Comparison of ENCODE assay signal across 10 cellular contexts in genomic region chr10:113059001-113059780, GRCh38.
A peak's percentile ranks its signal among the peaks of the same experiment; 100 is the strongest.
DNase-seq lines count a peak whose midpoint lies in the region; ATAC-seq and TF ChIP-seq lines count a peak whose summit lies in the region.
"Had no signal": no experiment of that assay in that cellular context is flagged by ENCODE, and none has a peak within 500 bp of the region (broad histone marks: within the 10 kb centered on the region; RNA-seq: fewer than 3 reads in every experiment).

No MANE protein-coding gene starts in this region.

- H3K9me3 ChIP-seq in ascending aorta (no peaks in the 10 kb centered on the region), Karpas-422 (ENCODE audit: low read length) (no peaks in the 10 kb centered on the region)

- no peaks in the 10 kb centered on the region for H3K27me3 ChIP-seq in ascending aorta
- no peaks in the 10 kb centered on the region for H3K27me3 ChIP-seq in Karpas-422 (ENCODE audit: low read length)

- H3K4me3 Mint-ChIP-seq in activated CD4-positive, alpha-beta T cell treated with anti-CD3 and anti-CD28 coated beads for 36 hours: no peak overlapping the region
- no peak overlapping the region for H3K4me3 Mint-ChIP-seq in endothelial cell (ENCODE audit: unreplicated experiment)
- H3K4me3 Mint-ChIP-seq: nephron had no signal

- H3K4me1 ChIP-seq in ascending aorta: peaks cover 30 to 89% of the 10 kb centered on the region in 2 donors
- H3K4me1 ChIP-seq in Karpas-422 (ENCODE audit: low read length): no peaks in the 10 kb centered on the region

- no peak overlapping the region for H3K9ac ChIP-seq in Karpas-422 (ENCODE audit: low read length)

- TF ChIP-seq CTCF in ascending aorta (IDR thresholded peaks at IDR 0.05) (no peak), retinal pigment epithelial cell (conservative IDR thresholded peaks at IDR 0.05; ENCODE audit: low read depth, low read length) (no peak), endothelial cell (IDR thresholded peaks at IDR 0.05; ENCODE audit: unreplicated experiment) (no peak)

- ATAC-seq in left cardiac atrium (peak; percentile 48 to 55), GM18502 (IDR thresholded peaks at IDR 0.05; ENCODE audit: poor library complexity, unreplicated experiment) (no peak)
- ATAC-seq in activated CD4-positive, alpha-beta T cell treated with anti-CD3 and anti-CD28 coated beads for 36 hours: no peak

- POLR2A ChIA-PET in activated CD4-positive, alpha-beta T cell treated with anti-CD3 and anti-CD28 coated beads for 36 hours (lab: Charles Lee): no interaction called here

- no peaks in the 10 kb centered on the region for H3K79me2 ChIP-seq in Karpas-422 (ENCODE audit: low read length)

- H4K20me1 ChIP-seq in Karpas-422 (ENCODE audit: insufficient read depth, low read depth, low read length): no peaks in the 10 kb centered on the region

- peaks cover 2% of the 10 kb centered on the region for H3K27me3 Mint-ChIP-seq in activated CD4-positive, alpha-beta T cell treated with anti-CD3 and anti-CD28 coated beads for 36 hours
- H3K27me3 Mint-ChIP-seq in endothelial cell (ENCODE audit: unreplicated experiment): peaks cover 3% of the 10 kb centered on the region

- H3K4me1 Mint-ChIP-seq in activated CD4-positive, alpha-beta T cell treated with anti-CD3 and anti-CD28 coated beads for 36 hours: no peaks in the 10 kb centered on the region
- peaks cover 38% of the 10 kb centered on the region for H3K4me1 Mint-ChIP-seq in endothelial cell (ENCODE audit: unreplicated experiment)

- intact Hi-C loops in ascending aorta (cut with DNase I) (loop anchor here (10.0 kb wide), 1 partner anchor 436 kb away; no protein-coding TSS in a partner anchor), left cardiac atrium (cut with DNase I) (loop anchor here in 1 of 2 donors (10.0 kb wide), 1 partner anchor 54 kb away; no protein-coding TSS in a partner anchor)
- intact Hi-C loops in activated CD4-positive, alpha-beta T cell treated with anti-CD3 and anti-CD28 coated beads for 36 hours (cut with DNase I, micrococcal nuclease): no loop called here

- H3K27ac Mint-ChIP-seq in activated CD4-positive, alpha-beta T cell treated with anti-CD3 and anti-CD28 coated beads for 36 hours: no peak overlapping the region
- no peak overlapping the region for H3K27ac Mint-ChIP-seq in endothelial cell (ENCODE audit: unreplicated experiment)
- H3K27ac Mint-ChIP-seq: nephron had no signal

- H3K27ac ChIP-seq in ascending aorta: peak overlapping the region; percentile 89 to 96
- H3K27ac ChIP-seq in Karpas-422 (ENCODE audit: low read length): no peak overlapping the region

- H3K4me2 ChIP-seq in Karpas-422 (ENCODE audit: low read depth, low read length, poor library complexity, severe bottlenecking): no peak overlapping the region

- DNase-seq in Caki2 (ENCODE audit: low read depth) (peak; percentile 25), ascending aorta (ENCODE audit: low spot score in 2 of 2) (peak in 1 of 2 donors; percentile 77), left cardiac atrium (no peak), retinal pigment epithelial cell (ENCODE audit: low read depth) (no peak), Karpas-422 (no peak), endothelial cell (ENCODE audit: low spot score) (no peak)
- DNase-seq in activated CD4-positive, alpha-beta T cell treated with anti-CD3 and anti-CD28 coated beads for 36 hours: no peak
- DNase-seq: activated gamma-delta T cell had no signal

- H2AFZ ChIP-seq in Karpas-422 (ENCODE audit: low read length): no peak overlapping the region

- no peaks in the 10 kb centered on the region for H3K36me3 Mint-ChIP-seq in activated CD4-positive, alpha-beta T cell treated with anti-CD3 and anti-CD28 coated beads for 36 hours (ENCODE audit: low read depth)
- H3K36me3 Mint-ChIP-seq in endothelial cell (ENCODE audit: low read depth, unreplicated experiment): peaks cover 6% of the 10 kb centered on the region

- in situ Hi-C loops in Caki2 (cut with HindIII; ENCODE audit: low pct_unique_long_range_greater_than_20kb, low sequenced_read_pairs): no loop called here

- H3K9me3 Mint-ChIP-seq in activated CD4-positive, alpha-beta T cell treated with anti-CD3 and anti-CD28 coated beads for 36 hours (ENCODE audit: low read depth): no peaks in the 10 kb centered on the region
- H3K9me3 Mint-ChIP-seq in endothelial cell (ENCODE audit: unreplicated experiment): no peaks in the 10 kb centered on the region
- H3K9me3 Mint-ChIP-seq: nephron had no signal

- no peaks in the 10 kb centered on the region for H3K9me2 ChIP-seq in Karpas-422 (replicated peaks; ENCODE audit: insufficient read depth, low read length)

- CTCF ChIA-PET in activated CD4-positive, alpha-beta T cell treated with anti-CD3 and anti-CD28 coated beads for 36 hours (lab: Charles Lee): no interaction called here

- no peaks in the 10 kb centered on the region for H3K36me3 ChIP-seq in ascending aorta
- H3K36me3 ChIP-seq in Karpas-422 (ENCODE audit: insufficient read depth, low read length): no peaks in the 10 kb centered on the region

- H3K4me3 ChIP-seq in ascending aorta (peak overlapping the region; percentile 43 to 47), retinal pigment epithelial cell (ENCODE audit: low read length) (peak overlapping the region; percentile 23), Karpas-422 (ENCODE audit: low read length) (no peak overlapping the region)

Comparison
In these comparisons a context has a peak if more than half of its experiments do, and no peak if none do; other contexts are left out.
1. ATAC-seq: peak in left cardiac atrium (2 of 2); none in activated CD4-positive, alpha-beta T cell treated with anti-CD3 and anti-CD28 coated beads for 36 hours (single experiment) and GM18502 (single experiment).